In the genomic region with DNA sequence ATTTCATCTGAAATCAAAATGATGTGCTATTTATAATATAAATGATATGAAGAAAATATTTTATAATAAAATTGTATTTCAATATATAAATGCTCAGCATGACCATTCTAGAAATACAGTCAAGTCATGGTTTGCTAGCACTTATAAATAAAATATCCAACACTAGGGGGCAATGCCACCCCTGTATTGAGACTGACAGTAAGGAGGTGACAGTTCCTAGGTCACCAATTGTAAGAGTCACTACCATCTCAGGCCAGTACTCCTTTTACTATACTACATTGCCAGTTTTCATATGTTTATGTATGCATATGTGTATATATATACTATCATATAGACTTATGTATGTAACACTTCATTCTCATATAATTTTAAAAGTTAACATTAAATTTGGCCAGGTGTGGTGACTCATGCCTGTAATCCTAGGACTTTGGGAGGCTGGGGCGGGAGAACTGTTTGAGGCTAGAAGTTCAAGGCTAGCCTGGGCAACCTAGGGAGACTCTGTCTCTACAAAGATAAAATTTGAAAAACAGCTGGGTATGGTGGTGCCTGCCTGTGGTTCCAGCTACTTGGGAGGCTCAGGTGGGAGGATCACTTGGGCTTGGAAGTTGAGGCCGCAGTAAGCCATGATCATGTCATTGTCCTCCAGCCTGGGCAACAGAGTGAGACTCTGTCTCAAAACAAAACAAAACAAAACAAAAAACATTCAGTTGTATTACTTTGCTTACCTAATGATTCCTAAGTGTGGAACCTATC, we compare ENCODE assay signal across 8 cellular contexts. TPM values are rescaled to one million over a fixed set of nuclear protein-coding genes. Genes with fewer than 3 reads are reported as not detected.
DNase-seq lines count a peak whose midpoint lies in the region; FAIRE-seq and TF ChIP-seq lines count a peak whose summit lies in the region.

No MANE protein-coding gene starts in this region.

- H3K4me3 ChIP-seq in AG04449 (ENCODE audit: low read depth, low read length) (no peak overlapping the region), HFF-Myc (replicated peaks; ENCODE audit: low read depth, low read length) (no peak overlapping the region), epithelial cell of esophagus (ENCODE audit: low read length) (no peak overlapping the region), ovary (no peak overlapping the region)

- peaks cover 12% of the 10 kb centered on the region for H3K4me1 Mint-ChIP-seq in osteocyte (ENCODE audit: unreplicated experiment)

- H3K4me1 ChIP-seq in ovary (ENCODE audit: insufficient read depth): peaks cover 2% of the 10 kb centered on the region

- H3K27me3 Mint-ChIP-seq in osteocyte (ENCODE audit: unreplicated experiment): no peaks in the 10 kb centered on the region

- no peak overlapping the region for H3K27ac ChIP-seq in ovary

- TF ChIP-seq POLR2A in ovary (IDR thresholded peaks at IDR 0.05): no peak

- intact Hi-C loops in ovary (cut with DNase I): no loop called here

- H3K4me3 Mint-ChIP-seq in osteocyte (ENCODE audit: unreplicated experiment): no peak overlapping the region

- H3K36me3 ChIP-seq in ovary: no peaks in the 10 kb centered on the region

- 71 to 78% (median 74%) methylated on average over 2 of the region's 2 CpGs for WGBS in ovary, 3 donors

- no peaks in the 10 kb centered on the region for H3K36me3 Mint-ChIP-seq in osteocyte (ENCODE audit: unreplicated experiment)

- TF ChIP-seq CTCF in AG04449 (IDR thresholded peaks at IDR 0.05; ENCODE audit: insufficient read depth, low read length, missing control alignments) (peak; percentile 28), HFF-Myc (IDR thresholded peaks at IDR 0.05; ENCODE audit: low read depth, low read length, missing control alignments) (peak; percentile 55), epithelial cell of esophagus (IDR thresholded peaks at IDR 0.05; ENCODE audit: insufficient read depth, low read depth, low read length, missing control alignments) (peak; percentile 55), osteocyte (IDR thresholded peaks at IDR 0.05) (peak; percentile 61), ovary (IDR thresholded peaks at IDR 0.05) (no peak)

- peak; percentile 89 for FAIRE-seq in G401.6 (lab: Jason Lieb, UNC)

- DNase-seq in AG04449 (ENCODE audit: low read depth, low spot score) (no peak), HFF-Myc (ENCODE audit: extremely low read depth, low read depth) (peak; percentile 31), NCI-H1092 (lab: John Stamatoyannopoulos, UW) (peak; percentile 50), SHP77 (lab: John Stamatoyannopoulos, UW) (peak; percentile 55 to 70), epithelial cell of esophagus (ENCODE audit: low read depth) (peak; percentile 82), osteocyte (ENCODE audit: extremely low spot score, unreplicated experiment) (no peak), ovary (no peak)

- no peaks in the 10 kb centered on the region for H3K9me3 ChIP-seq in ovary

- TF ChIP-seq EP300 in ovary (IDR thresholded peaks at IDR 0.05): no peak

- H3K27ac Mint-ChIP-seq in osteocyte (ENCODE audit: unreplicated experiment): no peak overlapping the region

- CTCF ChIA-PET in AG04449 (lab: Yijun Ruan, JAX): interaction anchor here (0.6 to 0.9 kb wide), 2 partner anchors 11 to 218 kb away, joined by 3 read pairs; no protein-coding TSS in a partner anchor

- POLR2A ChIA-PET in AG04449 (lab: Yijun Ruan, JAX): no interaction called here

- H3K9me3 Mint-ChIP-seq in osteocyte (ENCODE audit: unreplicated experiment): no peaks in the 10 kb centered on the region

- no peaks in the 10 kb centered on the region for H3K27me3 ChIP-seq in ovary

RNA-seq across cellular contexts. Expression of gene CNOT4, which starts 2.4 kb away (rescaled TPM):
- 21.1 and 22.8 TPM in 2 replicates for total RNA-seq in osteocyte
- 10 to 100 TPM; 16.3 to 38.9 (median 32.9) TPM for total RNA-seq in ovary
- polyA plus RNA-seq in ovary: 10 to 100 TPM in 1 of 2 donors, 1 to 10 TPM in 1; 9.1 to 30.5 TPM

RNA-seq across cellular contexts. Expression of gene NUP205, which starts 45.4 kb away (rescaled TPM):
- 31.0 and 31.2 TPM in 2 replicates for total RNA-seq in osteocyte
- total RNA-seq in ovary: 10 to 100 TPM; 28.3 to 51.5 (median 38.8) TPM
- polyA plus RNA-seq in ovary: 10 to 100 TPM; 19.5 to 30.9 TPM

Comparison
In these comparisons a context has a peak if more than half of its experiments do, and no peak if none do; other contexts are left out.
1. DNase-seq: peak in HFF-Myc (single experiment), NCI-H1092 (single experiment), SHP77 (2 of 2) and epithelial cell of esophagus (single experiment); none in AG04449 (single experiment), osteocyte (single experiment) and ovary (0 of 5).
2. CTCF ChIP-seq: peak in AG04449 (single experiment), HFF-Myc (single experiment), epithelial cell of esophagus (single experiment) and osteocyte (single experiment); none in ovary (0 of 3).